20 cellular contexts compared by ENCODE assay signal in genomic region chr2:215717627-215718412, GRCh38.
DNase-seq lines count a peak whose midpoint lies in the region; ATAC-seq, FAIRE-seq and TF ChIP-seq lines count a peak whose summit lies in the region.
"Had no signal": no experiment of that assay in that cellular context is flagged by ENCODE, and none has a peak within 500 bp of the region (broad histone marks: within the 10 kb centered on the region; RNA-seq: fewer than 3 reads in every experiment).

No MANE protein-coding gene starts in this region.

- peaks cover 4% of the 10 kb centered on the region for H3K9me3 Mint-ChIP-seq in activated T-helper 2 cell treated with anti-CD3 and anti-CD28 coated beads, Interferon-gamma antibody, Interleukin-2, Interleukin-4, amounts not matched to agents 10 μg/mL and 5 μg/mL and 100 μg/mL, durations not matched to agents 14 hours and 24 hours and 36 hours
- H3K9me3 Mint-ChIP-seq in activated T-cell treated with anti-CD3 and anti-CD28 coated beads, Interleukin-2, amount 50 U/mL, for 72 hours = peaks cover 2% of the 10 kb centered on the region in 2 donors

- no peak overlapping the region for H3K23ac ChIP-seq in neuronal stem cell (ENCODE audit: low read depth, low read length, poor library complexity)

- H3K36me3 ChIP-seq in K562 (ENCODE audit: control insufficient read depth, insufficient read depth, low read length) = no peaks in the 10 kb centered on the region
- no peaks in the 10 kb centered on the region for H3K36me3 ChIP-seq in gastroesophageal sphincter
- H3K36me3 ChIP-seq in neuronal stem cell (replicated peaks in 1 of 2; ENCODE audit: control insufficient read depth in 2 of 2, insufficient read depth in 2 of 2, low read length in 2 of 2) = no peaks in the 10 kb centered on the region
- H3K36me3 ChIP-seq: vagina had no signal

- H3K4me1 Mint-ChIP-seq in activated T-helper 2 cell treated with anti-CD3 and anti-CD28 coated beads, Interferon-gamma antibody, Interleukin-2, Interleukin-4, amounts not matched to agents 10 μg/mL and 5 μg/mL and 100 μg/mL, durations not matched to agents 14 hours and 24 hours and 36 hours (ENCODE audit: low read depth) = no peaks in the 10 kb centered on the region
- H3K4me1 Mint-ChIP-seq in activated T-cell treated with anti-CD3 and anti-CD28 coated beads, Interleukin-2, amount 50 U/mL, for 72 hours (ENCODE audit: low read depth) = no peaks in the 10 kb centered on the region

- TF ChIP-seq RAD21 in K562 (CRISPR knock-in tag; conservative IDR thresholded peaks at IDR 0.05 in 1 of 2, IDR thresholded peaks at IDR 0.05 in 1 of 2) = no peak

- H3K4me1 ChIP-seq in K562 (replicated peaks in 1 of 2; ENCODE audit: control insufficient read depth in 2 of 2, insufficient read depth in 2 of 2, low read length in 2 of 2) (no peaks in the 10 kb centered on the region; a peak in 1 of 5 replicates), gastroesophageal sphincter (peaks cover 19 to 58% (median 22%) of the 10 kb centered on the region in 3 donors), neuronal stem cell (ENCODE audit: control insufficient read depth in 2 of 2, insufficient read depth in 1 of 2, low read depth in 1 of 2, low read length in 2 of 2) (no peaks in the 10 kb centered on the region)

- H2BK120ac ChIP-seq in neuronal stem cell (ENCODE audit: low read depth, low read length) = no peak overlapping the region

- ATAC-seq in K562 (no peak), gastroesophageal sphincter (no peak)
- no peak for ATAC-seq in activated T-cell treated with anti-CD3 and anti-CD28 coated beads, Interleukin-2, amount 50 U/mL, for 72 hours (replicated peaks in 1 of 2)
- ATAC-seq: Panc1; stimulated activated naive CD8-positive, alpha-beta T cell treated with anti-CD3 and anti-CD28 coated beads, Interleukin-15, Interleukin-2, amounts not matched to agents 100 U/mL and 50 U/mL, for 24 hours had no signal

- intact Hi-C loops in K562 (cut with micrococcal nuclease) (loop anchor here (10.0 kb wide), 2 partner anchors 107 to 263 kb away; no protein-coding TSS in a partner anchor), posterior cingulate gyrus (cut with DNase I) (no loop called here)
- intact Hi-C loops in activated T-helper 2 cell treated with anti-CD3 and anti-CD28 coated beads, Interferon-gamma antibody, Interleukin-2, Interleukin-4, amounts not matched to agents 10 μg/mL and 5 μg/mL and 100 μg/mL, durations not matched to agents 14 hours and 24 hours and 36 hours (cut with micrococcal nuclease) = no loop called here

- H3K27me3 ChIP-seq in K562 (ENCODE audit: control insufficient read depth in 2 of 2, insufficient read depth in 2 of 2, low read length in 2 of 2) (no peaks in the 10 kb centered on the region), gastroesophageal sphincter (no peaks in the 10 kb centered on the region), neuronal stem cell (ENCODE audit: control insufficient read depth in 3 of 3, insufficient read depth in 3 of 3, low read depth in 1 of 3, low read length in 3 of 3) (no peaks in the 10 kb centered on the region)
- H3K27me3 ChIP-seq: vagina had no signal

- H3K9me1 ChIP-seq in K562 (ENCODE audit: control insufficient read depth, insufficient read depth, low read length) = no peaks in the 10 kb centered on the region

- in situ Hi-C loops in K562 (cut with MboI) = no loop called here

- no peaks in the 10 kb centered on the region for H3K36me3 Mint-ChIP-seq in activated T-helper 2 cell treated with anti-CD3 and anti-CD28 coated beads, Interferon-gamma antibody, Interleukin-2, Interleukin-4, amounts not matched to agents 10 μg/mL and 5 μg/mL and 100 μg/mL, durations not matched to agents 14 hours and 24 hours and 36 hours (ENCODE audit: low read depth)
- no peaks in the 10 kb centered on the region for H3K36me3 Mint-ChIP-seq in activated T-cell treated with anti-CD3 and anti-CD28 coated beads, Interleukin-2, amount 50 U/mL, for 72 hours (ENCODE audit: insufficient read depth in 2 of 2)
- H3K36me3 Mint-ChIP-seq: activated CD4-positive, alpha-beta memory T cell treated with anti-CD3 and anti-CD28 coated beads for 36 hours had no signal

- H3K79me2 ChIP-seq in K562 (ENCODE audit: control insufficient read depth, insufficient read depth, low read length) = no peaks in the 10 kb centered on the region

- CTCF ChIA-PET in K562 (lab: Yijun Ruan, JAX; ENCODE audit: low intra/inter-chr PET ratio) = no interaction called here

- H3K79me1 ChIP-seq in neuronal stem cell (ENCODE audit: low read depth, low read length) = no peaks in the 10 kb centered on the region

- TF ChIP-seq POLR2A in K562 (conservative IDR thresholded peaks at IDR 0.05) (no peak), gastroesophageal sphincter (IDR thresholded peaks at IDR 0.05) (no peak)

- H3K9ac ChIP-seq in K562 (ENCODE audit: insufficient read depth in 1 of 2, low read depth in 2 of 2, low read length in 2 of 2) (no peak overlapping the region), neuronal stem cell (ENCODE audit: low read depth, low read length, poor library complexity) (no peak overlapping the region)

- H3K4me3 ChIP-seq in AG10803 (ENCODE audit: low read length) = peak overlapping the region; percentile 3; the same call in 1 of the 2 replicates
- H3K4me3 ChIP-seq in K562 = no peak overlapping the region
- peak overlapping the region in 1 of 2 donors; percentile 11 for H3K4me3 ChIP-seq in gastroesophageal sphincter
- H3K4me3 ChIP-seq in neuronal stem cell (ENCODE audit: low read length in 2 of 2) = no peak overlapping the region
- H3K4me3 ChIP-seq: skin epidermis, vagina had no signal

- H3K14ac ChIP-seq in neuronal stem cell (ENCODE audit: low read length) = no peak overlapping the region

- WGBS in K562 (ENCODE audit: insufficient coverage, low coverage, missing lambda C conversion rate) = 53% methylated on average over 8 of the region's 11 CpGs
- 13 to 41% methylated on average over 10 to 11 of the region's 11 CpGs for WGBS in gastroesophageal sphincter (ENCODE audit: low coverage in 1 of 2), 2 donors
- WGBS in neuronal stem cell (ENCODE audit: extremely low coverage in 2 of 2, insufficient read length in 2 of 2, insufficient replicate concordance in 1 of 2), 2 donors = no CpG with 5 or more reads among the region's 11 CpGs

- H3K4ac ChIP-seq in neuronal stem cell (ENCODE audit: low read length) = no peak overlapping the region

- H3K27me3 Mint-ChIP-seq in activated T-helper 2 cell treated with anti-CD3 and anti-CD28 coated beads, Interferon-gamma antibody, Interleukin-2, Interleukin-4, amounts not matched to agents 10 μg/mL and 5 μg/mL and 100 μg/mL, durations not matched to agents 14 hours and 24 hours and 36 hours (ENCODE audit: low read depth) = no peaks in the 10 kb centered on the region
- H3K27me3 Mint-ChIP-seq in activated T-cell treated with anti-CD3 and anti-CD28 coated beads, Interleukin-2, amount 50 U/mL, for 72 hours (ENCODE audit: low read depth) = peaks cover 6% of the 10 kb centered on the region
- H3K27me3 Mint-ChIP-seq: activated CD4-positive, alpha-beta memory T cell treated with anti-CD3 and anti-CD28 coated beads for 36 hours had no signal

- POLR2A ChIA-PET in K562 (lab: Yijun Ruan, JAX) = no interaction called here

- H2AK5ac ChIP-seq in neuronal stem cell (ENCODE audit: low read depth, low read length) = no peak overlapping the region

- no peak overlapping the region for H3K27ac ChIP-seq in K562 (ENCODE audit: extremely low read depth, low read depth, low read length)
- peak overlapping the region; percentile 74 to 81 (median 79) for H3K27ac ChIP-seq in gastroesophageal sphincter
- no peak overlapping the region for H3K27ac ChIP-seq in neuronal stem cell (replicated peaks; ENCODE audit: low read length)
- H3K27ac ChIP-seq: vagina had no signal

- no peak for FAIRE-seq in K562 (lab: Jason Lieb, UNC)
- FAIRE-seq: G401.6, GM12892 had no signal

- H3K4me2 ChIP-seq in K562 (ENCODE audit: insufficient read depth, low read length) = no peak overlapping the region
- H3K4me2 ChIP-seq in neuronal stem cell (ENCODE audit: insufficient read depth, low read length, poor library complexity, severe bottlenecking) = no peak overlapping the region

- no peaks in the 10 kb centered on the region for H4K20me1 ChIP-seq in K562 (replicated peaks; ENCODE audit: control insufficient read depth, insufficient read depth, low read length)

- TF ChIP-seq EP300 in K562 (IDR thresholded peaks at IDR 0.05; ENCODE audit: low read length) (no peak), gastroesophageal sphincter (IDR thresholded peaks at IDR 0.05) (no peak)

- no peak overlapping the region for H3K4me3 Mint-ChIP-seq in activated T-helper 2 cell treated with anti-CD3 and anti-CD28 coated beads, Interferon-gamma antibody, Interleukin-2, Interleukin-4, amounts not matched to agents 10 μg/mL and 5 μg/mL and 100 μg/mL, durations not matched to agents 14 hours and 24 hours and 36 hours (ENCODE audit: low read depth)
- no peak overlapping the region for H3K4me3 Mint-ChIP-seq in activated T-cell treated with anti-CD3 and anti-CD28 coated beads, Interleukin-2, amount 50 U/mL, for 72 hours
- H3K4me3 Mint-ChIP-seq: activated CD4-positive, alpha-beta memory T cell treated with anti-CD3 and anti-CD28 coated beads for 36 hours; neural crest cell had no signal

- H2BK12ac ChIP-seq in neuronal stem cell (ENCODE audit: low read length) = no peak overlapping the region

- TF ChIP-seq CTCF in AG10803 (conservative IDR thresholded peaks at IDR 0.05; ENCODE audit: low read length) = no peak
- no peak for TF ChIP-seq CTCF in K562 (IDR thresholded peaks at IDR 0.05 in 2 of 3, conservative IDR thresholded peaks at IDR 0.05 in 1 of 3; ENCODE audit: insufficient read depth in 2 of 3, low read depth in 1 of 3, low read length in 3 of 3)
- no peak for TF ChIP-seq CTCF in gastroesophageal sphincter (IDR thresholded peaks at IDR 0.05)

- no peak overlapping the region for H3K18ac ChIP-seq in neuronal stem cell (ENCODE audit: low read length)

- no peak overlapping the region for H2BK15ac ChIP-seq in neuronal stem cell (ENCODE audit: low read length)

- H3K9me3 ChIP-seq in K562 (replicated peaks; ENCODE audit: control insufficient read depth, insufficient read depth, low read depth, low read length) (no peaks in the 10 kb centered on the region), gastroesophageal sphincter (no peaks in the 10 kb centered on the region), neuronal stem cell (replicated peaks in 1 of 2; ENCODE audit: control insufficient read depth in 2 of 2, insufficient read depth in 1 of 2, low read depth in 1 of 2, low read length in 2 of 2) (no peaks in the 10 kb centered on the region)
- H3K9me3 ChIP-seq: vagina had no signal

- DNase-seq in AG10803 (ENCODE audit: low read depth) (peak; percentile 59), K562 (ENCODE audit: extremely low read depth in 1 of 4, low spot score in 3 of 4) (no peak), neuronal stem cell (ENCODE audit: low spot score) (no peak), Kasumi-1 (lab: John Stamatoyannopoulos, UW) (no peak), posterior cingulate gyrus (no peak)
- no peak for DNase-seq in activated T-helper 2 cell treated with anti-CD3 and anti-CD28 coated beads, Interferon-gamma antibody, Interleukin-2, Interleukin-4, amounts not matched to agents 10 μg/mL and 5 μg/mL and 100 μg/mL, durations not matched to agents 14 hours and 24 hours and 36 hours (ENCODE audit: low spot score)
- no peak for DNase-seq in activated T-cell treated with anti-CD3 and anti-CD28 coated beads, Interleukin-2, amount 50 U/mL, for 72 hours
- DNase-seq: activated CD4-positive, alpha-beta memory T cell treated with anti-CD3 and anti-CD28 coated beads for 36 hours; activated T-cell treated with anti-CD3 and anti-CD28 coated beads, Interleukin-2, amount 50 U/mL, for 48 hours; MV-4-11; NCI-H774; stimulated activated naive CD8-positive, alpha-beta T cell treated with anti-CD3 and anti-CD28 coated beads, Interleukin-15, Interleukin-2, amounts not matched to agents 100 U/mL and 50 U/mL, for 24 hours; SW 1271 had no signal

- H4K8ac ChIP-seq in neuronal stem cell (ENCODE audit: low read depth, low read length) = no peak overlapping the region

- BruUV-seq in K562 (replicated peaks; lab: Mats Ljungman, UMichigan) = no TSS peak

- no peak overlapping the region for H2BK5ac ChIP-seq in neuronal stem cell (ENCODE audit: low read length)

- H2AFZ ChIP-seq in K562 (ENCODE audit: low read depth, low read length) (peak overlapping the region; percentile 39), neuronal stem cell (ENCODE audit: low read length) (peak overlapping the region; percentile 71)

- no peak overlapping the region for H3K27ac Mint-ChIP-seq in activated T-helper 2 cell treated with anti-CD3 and anti-CD28 coated beads, Interferon-gamma antibody, Interleukin-2, Interleukin-4, amounts not matched to agents 10 μg/mL and 5 μg/mL and 100 μg/mL, durations not matched to agents 14 hours and 24 hours and 36 hours
- H3K27ac Mint-ChIP-seq in activated T-cell treated with anti-CD3 and anti-CD28 coated beads, Interleukin-2, amount 50 U/mL, for 72 hours = no peak overlapping the region
- H3K27ac Mint-ChIP-seq: activated CD4-positive, alpha-beta memory T cell treated with anti-CD3 and anti-CD28 coated beads for 36 hours had no signal

- no peak overlapping the region for H4K91ac ChIP-seq in neuronal stem cell (ENCODE audit: low read depth, low read length, poor library complexity)

Comparison
In these comparisons a context has a peak if more than half of its experiments do, and no peak if none do; other contexts are left out.
1. H3K27ac ChIP-seq: peak in gastroesophageal sphincter (4 of 4); none in K562 (single experiment) and neuronal stem cell (single experiment).